Comparison of ENCODE assay signal across 1 cellular context in genomic region chr2:45843136-45843535, GRCh38.
TF ChIP-seq lines count a peak whose summit lies in the region.

No MANE protein-coding gene starts in this region.

TF ChIP-seq in GM12878, 131 proteins besides CTCF, POLR2A, EP300 and RAD21 (continued from another document and continues in another):
- TF ChIP-seq, protein P1, sequence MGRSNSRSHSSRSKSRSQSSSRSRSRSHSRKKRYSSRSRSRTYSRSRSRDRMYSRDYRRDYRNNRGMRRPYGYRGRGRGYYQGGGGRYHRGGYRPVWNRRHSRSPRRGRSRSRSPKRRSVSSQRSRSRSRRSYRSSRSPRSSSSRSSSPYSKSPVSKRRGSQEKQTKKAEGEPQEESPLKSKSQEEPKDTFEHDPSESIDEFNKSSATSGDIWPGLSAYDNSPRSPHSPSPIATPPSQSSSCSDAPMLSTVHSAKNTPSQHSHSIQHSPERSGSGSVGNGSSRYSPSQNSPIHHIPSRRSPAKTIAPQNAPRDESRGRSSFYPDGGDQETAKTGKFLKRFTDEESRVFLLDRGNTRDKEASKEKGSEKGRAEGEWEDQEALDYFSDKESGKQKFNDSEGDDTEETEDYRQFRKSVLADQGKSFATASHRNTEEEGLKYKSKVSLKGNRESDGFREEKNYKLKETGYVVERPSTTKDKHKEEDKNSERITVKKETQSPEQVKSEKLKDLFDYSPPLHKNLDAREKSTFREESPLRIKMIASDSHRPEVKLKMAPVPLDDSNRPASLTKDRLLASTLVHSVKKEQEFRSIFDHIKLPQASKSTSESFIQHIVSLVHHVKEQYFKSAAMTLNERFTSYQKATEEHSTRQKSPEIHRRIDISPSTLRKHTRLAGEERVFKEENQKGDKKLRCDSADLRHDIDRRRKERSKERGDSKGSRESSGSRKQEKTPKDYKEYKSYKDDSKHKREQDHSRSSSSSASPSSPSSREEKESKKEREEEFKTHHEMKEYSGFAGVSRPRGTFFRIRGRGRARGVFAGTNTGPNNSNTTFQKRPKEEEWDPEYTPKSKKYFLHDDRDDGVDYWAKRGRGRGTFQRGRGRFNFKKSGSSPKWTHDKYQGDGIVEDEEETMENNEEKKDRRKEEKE (IDR thresholded peaks at IDR 0.05): no peak
- peak; percentile 56 for TF ChIP-seq ATF7 (IDR thresholded peaks at IDR 0.05; ENCODE audit: low read depth)
- peak; percentile 77 for TF ChIP-seq MXI1 (IDR thresholded peaks at IDR 0.05; ENCODE audit: low read depth, low read length)
- TF ChIP-seq SUPT20H (IDR thresholded peaks at IDR 0.05; ENCODE audit: borderline replicate concordance, control insufficient read depth, low read depth, low read length): no peak
- no peak for TF ChIP-seq JUND (IDR thresholded peaks at IDR 0.05; ENCODE audit: low read depth, low read length)
- peak; percentile 40; the same call in 1 of the 2 replicates for TF ChIP-seq IRF4 (IDR thresholded peaks at IDR 0.05; ENCODE audit: low read depth, low read length)
- TF ChIP-seq MLLT1 (IDR thresholded peaks at IDR 0.05): peak; percentile 62
- TF ChIP-seq CEBPB (IDR thresholded peaks at IDR 0.05; ENCODE audit: borderline replicate concordance in 1 of 2, low read depth in 2 of 2, low read length in 2 of 2): no peak
- TF ChIP-seq, protein P2, sequence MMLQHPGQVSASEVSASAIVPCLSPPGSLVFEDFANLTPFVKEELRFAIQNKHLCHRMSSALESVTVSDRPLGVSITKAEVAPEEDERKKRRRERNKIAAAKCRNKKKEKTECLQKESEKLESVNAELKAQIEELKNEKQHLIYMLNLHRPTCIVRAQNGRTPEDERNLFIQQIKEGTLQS (IDR thresholded peaks at IDR 0.05; ENCODE audit: borderline replicate concordance, extremely low read depth, low read depth, low read length): no peak
- TF ChIP-seq, protein P3, sequence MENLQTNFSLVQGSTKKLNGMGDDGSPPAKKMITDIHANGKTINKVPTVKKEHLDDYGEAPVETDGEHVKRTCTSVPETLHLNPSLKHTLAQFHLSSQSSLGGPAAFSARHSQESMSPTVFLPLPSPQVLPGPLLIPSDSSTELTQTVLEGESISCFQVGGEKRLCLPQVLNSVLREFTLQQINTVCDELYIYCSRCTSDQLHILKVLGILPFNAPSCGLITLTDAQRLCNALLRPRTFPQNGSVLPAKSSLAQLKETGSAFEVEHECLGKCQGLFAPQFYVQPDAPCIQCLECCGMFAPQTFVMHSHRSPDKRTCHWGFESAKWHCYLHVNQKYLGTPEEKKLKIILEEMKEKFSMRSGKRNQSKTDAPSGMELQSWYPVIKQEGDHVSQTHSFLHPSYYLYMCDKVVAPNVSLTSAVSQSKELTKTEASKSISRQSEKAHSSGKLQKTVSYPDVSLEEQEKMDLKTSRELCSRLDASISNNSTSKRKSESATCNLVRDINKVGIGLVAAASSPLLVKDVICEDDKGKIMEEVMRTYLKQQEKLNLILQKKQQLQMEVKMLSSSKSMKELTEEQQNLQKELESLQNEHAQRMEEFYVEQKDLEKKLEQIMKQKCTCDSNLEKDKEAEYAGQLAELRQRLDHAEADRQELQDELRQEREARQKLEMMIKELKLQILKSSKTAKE (IDR thresholded peaks at IDR 0.05; ENCODE audit: low read depth, poor library complexity, severe bottlenecking): peak; percentile 75
- TF ChIP-seq KDM1A (IDR thresholded peaks at IDR 0.05; ENCODE audit: borderline replicate concordance): no peak
- no peak for TF ChIP-seq ZBTB11 (CRISPR knock-in tag; IDR thresholded peaks at IDR 0.05)
- TF ChIP-seq CHD1 (IDR thresholded peaks at IDR 0.05; ENCODE audit: low read depth, low read length): no peak
- TF ChIP-seq BRCA1 (IDR thresholded peaks at IDR 0.05; ENCODE audit: low read depth, low read length): no peak
- no peak for TF ChIP-seq PAX8 (IDR thresholded peaks at IDR 0.05)
- TF ChIP-seq USF2 (IDR thresholded peaks at IDR 0.05; ENCODE audit: borderline replicate concordance, low read depth, low read length): no peak
- TF ChIP-seq, protein P4, sequence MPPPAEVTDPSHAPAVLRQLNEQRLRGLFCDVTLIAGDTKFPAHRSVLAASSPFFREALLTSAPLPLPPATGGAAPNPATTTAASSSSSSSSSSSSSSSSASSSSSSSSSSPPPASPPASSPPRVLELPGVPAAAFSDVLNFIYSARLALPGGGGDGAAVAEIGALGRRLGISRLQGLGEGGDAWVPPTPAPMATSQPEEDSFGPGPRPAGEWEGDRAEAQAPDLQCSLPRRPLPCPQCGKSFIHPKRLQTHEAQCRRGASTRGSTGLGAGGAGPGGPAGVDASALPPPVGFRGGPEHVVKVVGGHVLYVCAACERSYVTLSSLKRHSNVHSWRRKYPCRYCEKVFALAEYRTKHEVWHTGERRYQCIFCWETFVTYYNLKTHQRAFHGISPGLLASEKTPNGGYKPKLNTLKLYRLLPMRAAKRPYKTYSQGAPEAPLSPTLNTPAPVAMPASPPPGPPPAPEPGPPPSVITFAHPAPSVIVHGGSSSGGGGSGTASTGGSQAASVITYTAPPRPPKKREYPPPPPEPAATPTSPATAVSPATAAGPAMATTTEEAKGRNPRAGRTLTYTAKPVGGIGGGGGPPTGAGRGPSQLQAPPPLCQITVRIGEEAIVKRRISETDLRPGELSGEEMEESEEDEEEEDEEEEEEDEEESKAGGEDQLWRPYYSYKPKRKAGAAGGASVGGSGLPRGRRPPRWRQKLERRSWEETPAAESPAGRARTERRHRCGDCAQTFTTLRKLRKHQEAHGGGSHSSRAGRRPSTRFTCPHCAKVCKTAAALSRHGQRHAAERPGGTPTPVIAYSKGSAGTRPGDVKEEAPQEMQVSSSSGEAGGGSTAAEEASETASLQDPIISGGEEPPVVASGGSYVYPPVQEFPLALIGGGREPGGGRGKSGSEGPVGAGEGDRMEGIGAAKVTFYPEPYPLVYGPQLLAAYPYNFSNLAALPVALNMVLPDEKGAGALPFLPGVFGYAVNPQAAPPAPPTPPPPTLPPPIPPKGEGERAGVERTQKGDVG (CRISPR knock-in tag; IDR thresholded peaks at IDR 0.05): no peak
- TF ChIP-seq BMI1 (IDR thresholded peaks at IDR 0.05; ENCODE audit: borderline replicate concordance): peak; percentile 70
- TF ChIP-seq TARDBP (IDR thresholded peaks at IDR 0.05; ENCODE audit: borderline replicate concordance): no peak
- peak; percentile 31; the same call in 1 of the 2 replicates for TF ChIP-seq ZNF384 (IDR thresholded peaks at IDR 0.05; ENCODE audit: borderline replicate concordance, low read depth, low read length)
- TF ChIP-seq CBX5 (IDR thresholded peaks at IDR 0.05; ENCODE audit: low read depth): no peak
- TF ChIP-seq MEF2B (IDR thresholded peaks at IDR 0.05; ENCODE audit: partially characterized antibody, poor library complexity, severe bottlenecking): peak; percentile 95
- peak; percentile 22; the same call in 1 of the 2 replicates for TF ChIP-seq SMC3 (IDR thresholded peaks at IDR 0.05; ENCODE audit: borderline replicate concordance, low read length)
- no peak; the same call in 1 of the 2 replicates for TF ChIP-seq ATF2 (IDR thresholded peaks at IDR 0.05; ENCODE audit: low read length)
- no peak; the same call in 1 of the 2 replicates for TF ChIP-seq TBL1XR1 (IDR thresholded peaks at IDR 0.05; ENCODE audit: low read depth, low read length)
- TF ChIP-seq HCFC1 (IDR thresholded peaks at IDR 0.05; ENCODE audit: low read length): no peak
- TF ChIP-seq DPF2 (IDR thresholded peaks at IDR 0.05): peak; percentile 84
- no peak for TF ChIP-seq ELK1 (IDR thresholded peaks at IDR 0.05; ENCODE audit: low read depth, low read length)
- 0 out of 2 replicates have a peak, but pooled peaks have one; percentile 53 for TF ChIP-seq NBN (IDR thresholded peaks at IDR 0.05)
- 0 out of 2 replicates have a peak, but pooled peaks have one; percentile 54 for TF ChIP-seq BACH1 (IDR thresholded peaks at IDR 0.05; ENCODE audit: borderline replicate concordance)
- 0 out of 2 replicates have a peak, but pooled peaks have one; percentile 11 for TF ChIP-seq RAD51 (IDR thresholded peaks at IDR 0.05)
- no peak for TF ChIP-seq SP1 (IDR thresholded peaks at IDR 0.05; ENCODE audit: low read depth, low read length)
- TF ChIP-seq MYB (IDR thresholded peaks at IDR 0.05; ENCODE audit: borderline replicate concordance, low read depth, low read length): peak; percentile 95
- TF ChIP-seq, protein P5, sequence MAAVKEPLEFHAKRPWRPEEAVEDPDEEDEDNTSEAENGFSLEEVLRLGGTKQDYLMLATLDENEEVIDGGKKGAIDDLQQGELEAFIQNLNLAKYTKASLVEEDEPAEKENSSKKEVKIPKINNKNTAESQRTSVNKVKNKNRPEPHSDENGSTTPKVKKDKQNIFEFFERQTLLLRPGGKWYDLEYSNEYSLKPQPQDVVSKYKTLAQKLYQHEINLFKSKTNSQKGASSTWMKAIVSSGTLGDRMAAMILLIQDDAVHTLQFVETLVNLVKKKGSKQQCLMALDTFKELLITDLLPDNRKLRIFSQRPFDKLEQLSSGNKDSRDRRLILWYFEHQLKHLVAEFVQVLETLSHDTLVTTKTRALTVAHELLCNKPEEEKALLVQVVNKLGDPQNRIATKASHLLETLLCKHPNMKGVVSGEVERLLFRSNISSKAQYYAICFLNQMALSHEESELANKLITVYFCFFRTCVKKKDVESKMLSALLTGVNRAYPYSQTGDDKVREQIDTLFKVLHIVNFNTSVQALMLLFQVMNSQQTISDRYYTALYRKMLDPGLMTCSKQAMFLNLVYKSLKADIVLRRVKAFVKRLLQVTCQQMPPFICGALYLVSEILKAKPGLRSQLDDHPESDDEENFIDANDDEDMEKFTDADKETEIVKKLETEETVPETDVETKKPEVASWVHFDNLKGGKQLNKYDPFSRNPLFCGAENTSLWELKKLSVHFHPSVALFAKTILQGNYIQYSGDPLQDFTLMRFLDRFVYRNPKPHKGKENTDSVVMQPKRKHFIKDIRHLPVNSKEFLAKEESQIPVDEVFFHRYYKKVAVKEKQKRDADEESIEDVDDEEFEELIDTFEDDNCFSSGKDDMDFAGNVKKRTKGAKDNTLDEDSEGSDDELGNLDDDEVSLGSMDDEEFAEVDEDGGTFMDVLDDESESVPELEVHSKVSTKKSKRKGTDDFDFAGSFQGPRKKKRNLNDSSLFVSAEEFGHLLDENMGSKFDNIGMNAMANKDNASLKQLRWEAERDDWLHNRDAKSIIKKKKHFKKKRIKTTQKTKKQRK (IDR thresholded peaks at IDR 0.05; ENCODE audit: low read depth, low read length): no peak
- no peak for TF ChIP-seq IRF3 (IDR thresholded peaks at IDR 0.05)
